In the genomic region with DNA sequence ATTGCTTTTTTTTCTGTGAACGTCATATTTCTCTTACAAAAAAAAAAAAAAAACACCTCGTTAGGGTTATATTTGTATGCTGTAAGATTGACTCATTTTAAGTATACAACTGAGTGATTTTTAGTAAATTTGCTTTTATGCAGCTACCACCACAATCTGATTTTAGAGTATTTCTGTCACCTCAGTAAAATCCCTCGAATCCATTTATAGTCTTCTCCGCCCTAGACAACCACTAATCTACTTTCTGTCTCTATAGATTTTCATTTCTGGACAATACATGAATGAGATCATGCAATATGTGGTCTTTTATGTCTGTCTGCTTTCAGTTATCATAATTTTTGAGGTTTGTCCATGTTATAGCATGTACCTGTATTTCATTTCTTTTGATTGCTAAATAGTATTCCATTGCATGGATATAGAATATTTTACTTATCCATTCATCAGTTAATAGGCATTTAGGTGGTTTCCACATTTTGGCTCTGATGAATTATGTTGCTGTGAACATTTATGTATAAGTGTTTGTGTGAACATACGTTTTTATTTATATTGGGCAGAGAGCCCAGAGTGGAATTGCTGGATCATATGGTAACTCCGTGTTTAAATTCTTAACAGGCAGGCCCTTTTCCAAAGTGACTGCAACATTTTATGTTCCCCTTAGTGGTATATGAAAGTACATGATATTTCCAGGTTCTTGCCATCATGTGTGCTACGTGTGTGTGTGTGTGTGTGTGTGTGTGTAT, we compare ENCODE assay signal across 1 cellular context.
TF ChIP-seq lines count a peak whose summit lies in the region.

No MANE protein-coding gene starts in this region.

TF ChIP-seq in GM12878, 131 proteins besides CTCF, POLR2A, EP300 and RAD21 (continued from another document and continues in another):
- TF ChIP-seq, protein P1, sequence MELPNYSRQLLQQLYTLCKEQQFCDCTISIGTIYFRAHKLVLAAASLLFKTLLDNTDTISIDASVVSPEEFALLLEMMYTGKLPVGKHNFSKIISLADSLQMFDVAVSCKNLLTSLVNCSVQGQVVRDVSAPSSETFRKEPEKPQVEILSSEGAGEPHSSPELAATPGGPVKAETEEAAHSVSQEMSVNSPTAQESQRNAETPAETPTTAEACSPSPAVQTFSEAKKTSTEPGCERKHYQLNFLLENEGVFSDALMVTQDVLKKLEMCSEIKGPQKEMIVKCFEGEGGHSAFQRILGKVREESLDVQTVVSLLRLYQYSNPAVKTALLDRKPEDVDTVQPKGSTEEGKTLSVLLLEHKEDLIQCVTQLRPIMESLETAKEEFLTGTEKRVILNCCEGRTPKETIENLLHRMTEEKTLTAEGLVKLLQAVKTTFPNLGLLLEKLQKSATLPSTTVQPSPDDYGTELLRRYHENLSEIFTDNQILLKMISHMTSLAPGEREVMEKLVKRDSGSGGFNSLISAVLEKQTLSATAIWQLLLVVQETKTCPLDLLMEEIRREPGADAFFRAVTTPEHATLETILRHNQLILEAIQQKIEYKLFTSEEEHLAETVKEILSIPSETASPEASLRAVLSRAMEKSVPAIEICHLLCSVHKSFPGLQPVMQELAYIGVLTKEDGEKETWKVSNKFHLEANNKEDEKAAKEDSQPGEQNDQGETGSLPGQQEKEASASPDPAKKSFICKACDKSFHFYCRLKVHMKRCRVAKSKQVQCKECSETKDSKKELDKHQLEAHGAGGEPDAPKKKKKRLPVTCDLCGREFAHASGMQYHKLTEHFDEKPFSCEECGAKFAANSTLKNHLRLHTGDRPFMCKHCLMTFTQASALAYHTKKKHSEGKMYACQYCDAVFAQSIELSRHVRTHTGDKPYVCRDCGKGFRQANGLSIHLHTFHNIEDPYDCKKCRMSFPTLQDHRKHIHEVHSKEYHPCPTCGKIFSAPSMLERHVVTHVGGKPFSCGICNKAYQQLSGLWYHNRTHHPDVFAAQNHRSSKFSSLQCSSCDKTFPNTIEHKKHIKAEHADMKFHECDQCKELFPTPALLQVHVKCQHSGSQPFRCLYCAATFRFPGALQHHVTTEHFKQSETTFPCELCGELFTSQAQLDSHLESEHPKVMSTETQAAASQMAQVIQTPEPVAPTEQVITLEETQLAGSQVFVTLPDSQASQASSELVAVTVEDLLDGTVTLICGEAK (IDR thresholded peaks at IDR 0.05; ENCODE audit: borderline replicate concordance): no peak
- TF ChIP-seq MEF2B (IDR thresholded peaks at IDR 0.05; ENCODE audit: partially characterized antibody, poor library complexity, severe bottlenecking) (no peak), TCF3 (IDR thresholded peaks at IDR 0.05; ENCODE audit: borderline replicate concordance, insufficient read depth, low read depth, low read length) (no peak), MYB (IDR thresholded peaks at IDR 0.05; ENCODE audit: borderline replicate concordance, low read depth, low read length) (no peak), TCF7 (IDR thresholded peaks at IDR 0.05; ENCODE audit: borderline replicate concordance) (peak; percentile 45; the same call in 1 of the 2 replicates), PML (IDR thresholded peaks at IDR 0.05; ENCODE audit: low read length) (no peak), BHLHE40 (IDR thresholded peaks at IDR 0.05; ENCODE audit: borderline replicate concordance in 1 of 2, low read depth in 2 of 2, low read length in 1 of 2) (no peak), NBN (IDR thresholded peaks at IDR 0.05) (no peak), NFIC (IDR thresholded peaks at IDR 0.05; ENCODE audit: low read depth, low read length) (peak; percentile 93), CREM (IDR thresholded peaks at IDR 0.05; ENCODE audit: low read depth) (peak; percentile 64), STAT3 (IDR thresholded peaks at IDR 0.05; ENCODE audit: low read depth, low read length) (no peak), CBX5 (IDR thresholded peaks at IDR 0.05; ENCODE audit: low read depth) (no peak), FOXM1 (IDR thresholded peaks at IDR 0.05; ENCODE audit: low read depth, low read length) (peak; percentile 66; the same call in 1 of the 2 replicates), HDAC2 (IDR thresholded peaks at IDR 0.05) (no peak), ZBED1 (IDR thresholded peaks at IDR 0.05; ENCODE audit: borderline replicate concordance) (peak; percentile 51; the same call in 1 of the 2 replicates), RUNX3 (IDR thresholded peaks at IDR 0.05; ENCODE audit: low read length) (peak; percentile 90), CBX3 (IDR thresholded peaks at IDR 0.05; ENCODE audit: borderline replicate concordance, low read depth) (no peak), SMARCA5 (IDR thresholded peaks at IDR 0.05) (no peak), NFXL1 (IDR thresholded peaks at IDR 0.05; ENCODE audit: borderline replicate concordance) (no peak), PAX8 (IDR thresholded peaks at IDR 0.05) (no peak), RFX5 (IDR thresholded peaks at IDR 0.05; ENCODE audit: low read depth, low read length) (no peak), CBFB (IDR thresholded peaks at IDR 0.05; ENCODE audit: low read depth) (0 out of 2 replicates have a peak, but pooled peaks have one; percentile 22), HDGF (IDR thresholded peaks at IDR 0.05) (no peak), MYC (IDR thresholded peaks at IDR 0.05; ENCODE audit: insufficient read depth, insufficient read length, insufficient replicate concordance, low read length, severe bottlenecking) (no peak)
- TF ChIP-seq, protein P2, sequence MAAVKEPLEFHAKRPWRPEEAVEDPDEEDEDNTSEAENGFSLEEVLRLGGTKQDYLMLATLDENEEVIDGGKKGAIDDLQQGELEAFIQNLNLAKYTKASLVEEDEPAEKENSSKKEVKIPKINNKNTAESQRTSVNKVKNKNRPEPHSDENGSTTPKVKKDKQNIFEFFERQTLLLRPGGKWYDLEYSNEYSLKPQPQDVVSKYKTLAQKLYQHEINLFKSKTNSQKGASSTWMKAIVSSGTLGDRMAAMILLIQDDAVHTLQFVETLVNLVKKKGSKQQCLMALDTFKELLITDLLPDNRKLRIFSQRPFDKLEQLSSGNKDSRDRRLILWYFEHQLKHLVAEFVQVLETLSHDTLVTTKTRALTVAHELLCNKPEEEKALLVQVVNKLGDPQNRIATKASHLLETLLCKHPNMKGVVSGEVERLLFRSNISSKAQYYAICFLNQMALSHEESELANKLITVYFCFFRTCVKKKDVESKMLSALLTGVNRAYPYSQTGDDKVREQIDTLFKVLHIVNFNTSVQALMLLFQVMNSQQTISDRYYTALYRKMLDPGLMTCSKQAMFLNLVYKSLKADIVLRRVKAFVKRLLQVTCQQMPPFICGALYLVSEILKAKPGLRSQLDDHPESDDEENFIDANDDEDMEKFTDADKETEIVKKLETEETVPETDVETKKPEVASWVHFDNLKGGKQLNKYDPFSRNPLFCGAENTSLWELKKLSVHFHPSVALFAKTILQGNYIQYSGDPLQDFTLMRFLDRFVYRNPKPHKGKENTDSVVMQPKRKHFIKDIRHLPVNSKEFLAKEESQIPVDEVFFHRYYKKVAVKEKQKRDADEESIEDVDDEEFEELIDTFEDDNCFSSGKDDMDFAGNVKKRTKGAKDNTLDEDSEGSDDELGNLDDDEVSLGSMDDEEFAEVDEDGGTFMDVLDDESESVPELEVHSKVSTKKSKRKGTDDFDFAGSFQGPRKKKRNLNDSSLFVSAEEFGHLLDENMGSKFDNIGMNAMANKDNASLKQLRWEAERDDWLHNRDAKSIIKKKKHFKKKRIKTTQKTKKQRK (IDR thresholded peaks at IDR 0.05; ENCODE audit: low read depth, low read length): no peak
- TF ChIP-seq, protein P3, sequence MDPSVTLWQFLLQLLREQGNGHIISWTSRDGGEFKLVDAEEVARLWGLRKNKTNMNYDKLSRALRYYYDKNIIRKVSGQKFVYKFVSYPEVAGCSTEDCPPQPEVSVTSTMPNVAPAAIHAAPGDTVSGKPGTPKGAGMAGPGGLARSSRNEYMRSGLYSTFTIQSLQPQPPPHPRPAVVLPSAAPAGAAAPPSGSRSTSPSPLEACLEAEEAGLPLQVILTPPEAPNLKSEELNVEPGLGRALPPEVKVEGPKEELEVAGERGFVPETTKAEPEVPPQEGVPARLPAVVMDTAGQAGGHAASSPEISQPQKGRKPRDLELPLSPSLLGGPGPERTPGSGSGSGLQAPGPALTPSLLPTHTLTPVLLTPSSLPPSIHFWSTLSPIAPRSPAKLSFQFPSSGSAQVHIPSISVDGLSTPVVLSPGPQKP (IDR thresholded peaks at IDR 0.05; ENCODE audit: low read depth, low read length): no peak
- TF ChIP-seq, protein P4, sequence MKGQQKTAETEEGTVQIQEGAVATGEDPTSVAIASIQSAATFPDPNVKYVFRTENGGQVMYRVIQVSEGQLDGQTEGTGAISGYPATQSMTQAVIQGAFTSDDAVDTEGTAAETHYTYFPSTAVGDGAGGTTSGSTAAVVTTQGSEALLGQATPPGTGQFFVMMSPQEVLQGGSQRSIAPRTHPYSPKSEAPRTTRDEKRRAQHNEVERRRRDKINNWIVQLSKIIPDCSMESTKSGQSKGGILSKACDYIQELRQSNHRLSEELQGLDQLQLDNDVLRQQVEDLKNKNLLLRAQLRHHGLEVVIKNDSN (IDR thresholded peaks at IDR 0.05; ENCODE audit: borderline replicate concordance, extremely low read length, insufficient read depth, low read depth, low read length): no peak
- TF ChIP-seq, protein P5, sequence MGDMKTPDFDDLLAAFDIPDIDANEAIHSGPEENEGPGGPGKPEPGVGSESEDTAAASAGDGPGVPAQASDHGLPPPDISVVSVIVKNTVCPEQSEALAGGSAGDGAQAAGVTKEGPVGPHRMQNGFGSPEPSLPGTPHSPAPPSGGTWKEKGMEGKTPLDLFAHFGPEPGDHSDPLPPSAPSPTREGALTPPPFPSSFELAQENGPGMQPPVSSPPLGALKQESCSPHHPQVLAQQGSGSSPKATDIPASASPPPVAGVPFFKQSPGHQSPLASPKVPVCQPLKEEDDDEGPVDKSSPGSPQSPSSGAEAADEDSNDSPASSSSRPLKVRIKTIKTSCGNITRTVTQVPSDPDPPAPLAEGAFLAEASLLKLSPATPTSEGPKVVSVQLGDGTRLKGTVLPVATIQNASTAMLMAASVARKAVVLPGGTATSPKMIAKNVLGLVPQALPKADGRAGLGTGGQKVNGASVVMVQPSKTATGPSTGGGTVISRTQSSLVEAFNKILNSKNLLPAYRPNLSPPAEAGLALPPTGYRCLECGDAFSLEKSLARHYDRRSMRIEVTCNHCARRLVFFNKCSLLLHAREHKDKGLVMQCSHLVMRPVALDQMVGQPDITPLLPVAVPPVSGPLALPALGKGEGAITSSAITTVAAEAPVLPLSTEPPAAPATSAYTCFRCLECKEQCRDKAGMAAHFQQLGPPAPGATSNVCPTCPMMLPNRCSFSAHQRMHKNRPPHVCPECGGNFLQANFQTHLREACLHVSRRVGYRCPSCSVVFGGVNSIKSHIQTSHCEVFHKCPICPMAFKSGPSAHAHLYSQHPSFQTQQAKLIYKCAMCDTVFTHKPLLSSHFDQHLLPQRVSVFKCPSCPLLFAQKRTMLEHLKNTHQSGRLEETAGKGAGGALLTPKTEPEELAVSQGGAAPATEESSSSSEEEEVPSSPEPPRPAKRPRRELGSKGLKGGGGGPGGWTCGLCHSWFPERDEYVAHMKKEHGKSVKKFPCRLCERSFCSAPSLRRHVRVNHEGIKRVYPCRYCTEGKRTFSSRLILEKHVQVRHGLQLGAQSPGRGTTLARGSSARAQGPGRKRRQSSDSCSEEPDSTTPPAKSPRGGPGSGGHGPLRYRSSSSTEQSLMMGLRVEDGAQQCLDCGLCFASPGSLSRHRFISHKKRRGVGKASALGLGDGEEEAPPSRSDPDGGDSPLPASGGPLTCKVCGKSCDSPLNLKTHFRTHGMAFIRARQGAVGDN (IDR thresholded peaks at IDR 0.05): no peak
- TF ChIP-seq, protein P6, sequence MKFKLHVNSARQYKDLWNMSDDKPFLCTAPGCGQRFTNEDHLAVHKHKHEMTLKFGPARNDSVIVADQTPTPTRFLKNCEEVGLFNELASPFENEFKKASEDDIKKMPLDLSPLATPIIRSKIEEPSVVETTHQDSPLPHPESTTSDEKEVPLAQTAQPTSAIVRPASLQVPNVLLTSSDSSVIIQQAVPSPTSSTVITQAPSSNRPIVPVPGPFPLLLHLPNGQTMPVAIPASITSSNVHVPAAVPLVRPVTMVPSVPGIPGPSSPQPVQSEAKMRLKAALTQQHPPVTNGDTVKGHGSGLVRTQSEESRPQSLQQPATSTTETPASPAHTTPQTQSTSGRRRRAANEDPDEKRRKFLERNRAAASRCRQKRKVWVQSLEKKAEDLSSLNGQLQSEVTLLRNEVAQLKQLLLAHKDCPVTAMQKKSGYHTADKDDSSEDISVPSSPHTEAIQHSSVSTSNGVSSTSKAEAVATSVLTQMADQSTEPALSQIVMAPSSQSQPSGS (IDR thresholded peaks at IDR 0.05; ENCODE audit: low read length): peak; percentile 64
- TF ChIP-seq, protein P7, sequence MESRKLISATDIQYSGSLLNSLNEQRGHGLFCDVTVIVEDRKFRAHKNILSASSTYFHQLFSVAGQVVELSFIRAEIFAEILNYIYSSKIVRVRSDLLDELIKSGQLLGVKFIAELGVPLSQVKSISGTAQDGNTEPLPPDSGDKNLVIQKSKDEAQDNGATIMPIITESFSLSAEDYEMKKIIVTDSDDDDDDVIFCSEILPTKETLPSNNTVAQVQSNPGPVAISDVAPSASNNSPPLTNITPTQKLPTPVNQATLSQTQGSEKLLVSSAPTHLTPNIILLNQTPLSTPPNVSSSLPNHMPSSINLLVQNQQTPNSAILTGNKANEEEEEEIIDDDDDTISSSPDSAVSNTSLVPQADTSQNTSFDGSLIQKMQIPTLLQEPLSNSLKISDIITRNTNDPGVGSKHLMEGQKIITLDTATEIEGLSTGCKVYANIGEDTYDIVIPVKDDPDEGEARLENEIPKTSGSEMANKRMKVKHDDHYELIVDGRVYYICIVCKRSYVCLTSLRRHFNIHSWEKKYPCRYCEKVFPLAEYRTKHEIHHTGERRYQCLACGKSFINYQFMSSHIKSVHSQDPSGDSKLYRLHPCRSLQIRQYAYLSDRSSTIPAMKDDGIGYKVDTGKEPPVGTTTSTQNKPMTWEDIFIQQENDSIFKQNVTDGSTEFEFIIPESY (IDR thresholded peaks at IDR 0.05): no peak
- TF ChIP-seq, protein P8, sequence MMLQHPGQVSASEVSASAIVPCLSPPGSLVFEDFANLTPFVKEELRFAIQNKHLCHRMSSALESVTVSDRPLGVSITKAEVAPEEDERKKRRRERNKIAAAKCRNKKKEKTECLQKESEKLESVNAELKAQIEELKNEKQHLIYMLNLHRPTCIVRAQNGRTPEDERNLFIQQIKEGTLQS (IDR thresholded peaks at IDR 0.05; ENCODE audit: borderline replicate concordance, extremely low read depth, low read depth, low read length): no peak
- TF ChIP-seq, protein P9, sequence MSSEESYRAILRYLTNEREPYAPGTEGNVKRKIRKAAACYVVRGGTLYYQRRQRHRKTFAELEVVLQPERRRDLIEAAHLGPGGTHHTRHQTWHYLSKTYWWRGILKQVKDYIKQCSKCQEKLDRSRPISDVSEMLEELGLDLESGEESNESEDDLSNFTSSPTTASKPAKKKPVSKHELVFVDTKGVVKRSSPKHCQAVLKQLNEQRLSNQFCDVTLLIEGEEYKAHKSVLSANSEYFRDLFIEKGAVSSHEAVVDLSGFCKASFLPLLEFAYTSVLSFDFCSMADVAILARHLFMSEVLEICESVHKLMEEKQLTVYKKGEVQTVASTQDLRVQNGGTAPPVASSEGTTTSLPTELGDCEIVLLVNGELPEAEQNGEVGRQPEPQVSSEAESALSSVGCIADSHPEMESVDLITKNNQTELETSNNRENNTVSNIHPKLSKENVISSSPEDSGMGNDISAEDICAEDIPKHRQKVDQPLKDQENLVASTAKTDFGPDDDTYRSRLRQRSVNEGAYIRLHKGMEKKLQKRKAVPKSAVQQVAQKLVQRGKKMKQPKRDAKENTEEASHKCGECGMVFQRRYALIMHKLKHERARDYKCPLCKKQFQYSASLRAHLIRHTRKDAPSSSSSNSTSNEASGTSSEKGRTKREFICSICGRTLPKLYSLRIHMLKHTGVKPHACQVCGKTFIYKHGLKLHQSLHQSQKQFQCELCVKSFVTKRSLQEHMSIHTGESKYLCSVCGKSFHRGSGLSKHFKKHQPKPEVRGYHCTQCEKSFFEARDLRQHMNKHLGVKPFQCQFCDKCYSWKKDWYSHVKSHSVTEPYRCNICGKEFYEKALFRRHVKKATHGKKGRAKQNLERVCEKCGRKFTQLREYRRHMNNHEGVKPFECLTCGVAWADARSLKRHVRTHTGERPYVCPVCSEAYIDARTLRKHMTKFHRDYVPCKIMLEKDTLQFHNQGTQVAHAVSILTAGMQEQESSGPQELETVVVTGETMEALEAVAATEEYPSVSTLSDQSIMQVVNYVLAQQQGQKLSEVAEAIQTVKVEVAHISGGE (CRISPR knock-in tag; IDR thresholded peaks at IDR 0.05): no peak
